ENCODE assay signal across 13 cellular contexts in the genomic region with DNA sequence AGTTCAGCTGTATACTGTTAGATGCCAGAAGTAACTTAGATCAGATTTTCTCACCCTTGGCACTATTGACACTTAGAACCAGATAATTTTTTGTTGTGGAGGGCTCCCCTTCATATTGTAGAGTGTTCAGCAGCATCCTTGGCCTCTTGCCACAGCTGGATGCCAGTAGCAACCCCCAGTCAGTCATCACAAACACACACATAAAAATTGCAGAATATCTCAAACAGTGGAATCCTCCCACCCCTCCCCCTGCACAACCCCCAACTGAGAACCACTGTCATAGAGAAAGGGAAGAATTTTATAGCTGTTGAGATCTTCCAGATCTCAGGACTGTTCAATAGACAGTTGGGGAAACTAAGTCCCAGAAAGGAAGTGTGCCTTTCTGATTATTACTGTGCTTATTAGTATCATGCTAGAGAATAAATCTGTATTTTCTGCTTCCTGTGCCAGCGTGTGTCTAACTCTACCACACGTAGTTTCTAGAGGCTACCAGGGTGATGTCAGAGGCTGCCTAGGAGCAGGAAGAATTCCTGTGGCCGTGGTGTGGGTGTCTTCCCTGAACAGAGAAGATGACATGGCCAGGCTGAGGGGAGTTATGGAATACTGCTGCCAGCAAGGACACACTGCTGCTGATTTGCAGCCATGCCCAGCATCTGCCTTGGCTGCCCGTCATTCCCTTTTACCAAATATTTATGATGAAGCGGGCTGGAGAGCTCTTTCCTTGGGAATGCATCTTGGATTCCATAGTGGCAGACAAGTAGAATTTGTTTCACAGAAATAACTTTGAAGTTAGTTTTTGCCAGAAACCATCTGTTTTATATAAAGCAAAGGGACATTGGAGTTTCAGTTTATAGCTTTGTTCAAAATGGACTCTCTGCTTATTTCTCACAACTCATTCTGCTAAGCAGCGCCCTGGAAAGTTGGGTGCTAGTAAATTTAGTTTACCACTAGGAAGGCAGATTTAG.
A peak's percentile ranks its signal among the peaks of the same experiment; 100 is the strongest.
DNase-seq lines count a peak whose midpoint lies in the region; ATAC-seq and TF ChIP-seq lines count a peak whose summit lies in the region.
"Had no signal": no experiment of that assay in that cellular context is flagged by ENCODE, and none has a peak within 500 bp of the region (broad histone marks: within the 10 kb centered on the region; RNA-seq: fewer than 3 reads in every experiment).

No MANE protein-coding gene starts in this region.

- ATAC-seq in Right ventricle myocardium superior (ENCODE audit: poor library complexity), result no peak
- no peak for ATAC-seq in stimulated activated naive CD8-positive, alpha-beta T cell treated with anti-CD3 and anti-CD28 coated beads, Interleukin-15, Interleukin-2, amounts not matched to agents 100 U/mL and 50 U/mL, for 24 hours
- no peak for ATAC-seq in GM18870 (IDR thresholded peaks at IDR 0.05; ENCODE audit: unreplicated experiment)
- ATAC-seq: heart right ventricle, right cardiac atrium had no signal

- H3K4me3 ChIP-seq in SK-N-MC (peak overlapping the region; percentile 36), fibroblast of the aortic adventitia (ENCODE audit: low read depth, low read length) (no peak overlapping the region), skeletal muscle cell (ENCODE audit: low read depth, low read length) (no peak overlapping the region)
- H3K4me3 ChIP-seq: heart right ventricle had no signal

- peak overlapping the region; percentile 55 for H3K27ac ChIP-seq in SK-N-MC
- H3K27ac ChIP-seq: heart right ventricle had no signal

- intact Hi-C loops in Right ventricle myocardium superior (cut with DNase I), result no loop called here

- H3K9ac ChIP-seq in SK-N-MC (ENCODE audit: insufficient read length), result no peak overlapping the region

- no peaks in the 10 kb centered on the region for H3K9me3 ChIP-seq in SK-N-MC (ENCODE audit: low read depth, low read length)
- H3K9me3 ChIP-seq: heart right ventricle had no signal

- no peaks in the 10 kb centered on the region for H3K36me3 ChIP-seq in SK-N-MC (ENCODE audit: insufficient read depth, low read length)

- TF ChIP-seq CTCF in fibroblast of the aortic adventitia (IDR thresholded peaks at IDR 0.05; ENCODE audit: insufficient read depth, low read length), result no peak

- DNase-seq in ELR (ENCODE audit: low read depth), result peak; percentile 91
- peak; percentile 14 for DNase-seq in SK-N-MC (ENCODE audit: low read depth, low spot score)
- DNase-seq in fibroblast of the aortic adventitia (ENCODE audit: low read depth), result peak; percentile 68
- DNase-seq in skeletal muscle cell (ENCODE audit: low read depth), result peak; percentile 81
- DNase-seq in Right ventricle myocardium superior, result no peak
- DNase-seq in stimulated activated naive CD8-positive, alpha-beta T cell treated with anti-CD3 and anti-CD28 coated beads, Interleukin-15, Interleukin-2, amounts not matched to agents 100 U/mL and 50 U/mL, for 24 hours, result no peak
- no peak for DNase-seq in activated gamma-delta T cell treated with Interleukin-2 at 50 U/mL for 16 hours
- DNase-seq: activated B cell treated with CpG ODN at 0.5 μM for 24 hours, heart right ventricle, NCI-H1105 treated with DMSO at 0.1 percent for 48 hours, right cardiac atrium, SIG-M5 had no signal

Comparison
In these comparisons a context has a peak if more than half of its experiments do, and no peak if none do; other contexts are left out.
1. DNase-seq: peak in ELR (single experiment), SK-N-MC (single experiment), fibroblast of the aortic adventitia (single experiment) and skeletal muscle cell (single experiment); none in Right ventricle myocardium superior (single experiment), stimulated activated naive CD8-positive, alpha-beta T cell treated with anti-CD3 and anti-CD28 coated beads, Interleukin-15, Interleukin-2, amounts not matched to agents 100 U/mL and 50 U/mL, for 24 hours (single experiment) and activated gamma-delta T cell treated with Interleukin-2 at 50 U/mL for 16 hours (single experiment).